27 cellular contexts compared by ENCODE assay signal in genomic region chr4:188086858-188087257, GRCh38. TPM values are rescaled to one million over a fixed set of nuclear protein-coding genes. Genes with fewer than 3 reads are reported as not detected.
DNase-seq lines count a peak whose midpoint lies in the region; ATAC-seq and TF ChIP-seq lines count a peak whose summit lies in the region.
"Had no signal": no experiment of that assay in that cellular context is flagged by ENCODE, and none has a peak within 500 bp of the region (broad histone marks: within the 10 kb centered on the region; RNA-seq: fewer than 3 reads in every experiment).

No MANE protein-coding gene starts in this region.

- DNase-seq in WTC11 (ENCODE audit: low spot score), result no peak
- no peak for DNase-seq in stimulated activated naive CD4-positive, alpha-beta T cell treated with Interleukin-2 at 50 U/mL for 16 hours (lab: John Stamatoyannopoulos, UW)
- DNase-seq: 8988T; ACHN; AML-193; BE2C; C1 segment of cervical spinal cord; Caco-2; Calu3; CD4-positive, alpha-beta memory T cell; CD4-positive, alpha-beta T cell; CD4-positive, CD25-positive, alpha-beta regulatory T cell; CD8-positive, alpha-beta memory T cell; CD8-positive, alpha-beta T cell; COR-L47; DMS 273 treated with DMSO at 0.1 percent for 48 hours; DMS153; DMS53; DMS79; DMS79 treated with DMSO at 0.1 percent for 48 hours; DND-41; EL had no signal

- H3K36me3 Mint-ChIP-seq in WTC11, result peaks cover 54% of the 10 kb centered on the region
- H3K36me3 Mint-ChIP-seq: CD14-positive monocyte; CD4-positive, alpha-beta memory T cell; CD4-positive, CD25-positive, alpha-beta regulatory T cell; CD8-positive, alpha-beta memory T cell; CD8-positive, alpha-beta T cell had no signal

- no peak for ATAC-seq in WTC11
- ATAC-seq: A549; CD8-positive, alpha-beta T cell had no signal

- H3K4me3 Mint-ChIP-seq in WTC11, result no peak overlapping the region
- H3K4me3 Mint-ChIP-seq: B cell; CD14-positive monocyte; CD4-positive, alpha-beta memory T cell; CD4-positive, alpha-beta T cell; CD4-positive, CD25-positive, alpha-beta regulatory T cell; CD8-positive, alpha-beta memory T cell; CD8-positive, alpha-beta T cell had no signal

- CTCF ChIA-PET in WTC11 (lab: Charles Lee), result interaction anchor here (0.6 to 0.7 kb wide), 2 partner anchors 20 to 1101 kb away, joined by 3 to 4 read pairs; no protein-coding TSS in a partner anchor

- no peaks in the 10 kb centered on the region for H3K27me3 Mint-ChIP-seq in WTC11 (ENCODE audit: low read depth)
- H3K27me3 Mint-ChIP-seq: B cell; CD4-positive, alpha-beta memory T cell; CD4-positive, alpha-beta T cell; CD4-positive, CD25-positive, alpha-beta regulatory T cell; CD8-positive, alpha-beta memory T cell had no signal

- no peak overlapping the region for H3K27ac Mint-ChIP-seq in WTC11
- H3K27ac Mint-ChIP-seq: B cell; CD14-positive monocyte; CD4-positive, alpha-beta memory T cell; CD4-positive, alpha-beta T cell; CD8-positive, alpha-beta memory T cell; CD8-positive, alpha-beta T cell had no signal

- TF ChIP-seq CTCF in WTC11 (IDR thresholded peaks at IDR 0.05), result no peak

- POLR2A ChIA-PET in WTC11 (lab: Charles Lee), result no interaction called here

- peaks cover 14% of the 10 kb centered on the region for H3K9me3 Mint-ChIP-seq in WTC11

- H3K4me1 Mint-ChIP-seq in WTC11, result peaks cover 11% of the 10 kb centered on the region
- H3K4me1 Mint-ChIP-seq: B cell; CD14-positive monocyte; CD4-positive, alpha-beta memory T cell; CD4-positive, CD25-positive, alpha-beta regulatory T cell; CD8-positive, alpha-beta memory T cell had no signal

TF ChIP-seq in WTC11, 78 proteins besides CTCF, POLR2A, EP300 and RAD21:
- TF ChIP-seq RORB (CRISPR knock-in tag; IDR thresholded peaks at IDR 0.05) (no peak), SOX15 (CRISPR knock-in tag; IDR thresholded peaks at IDR 0.05) (no peak), HMGXB4 (CRISPR knock-in tag; IDR thresholded peaks at IDR 0.05) (no peak), NR2C2 (CRISPR knock-in tag; IDR thresholded peaks at IDR 0.05) (no peak), SP1 (CRISPR knock-in tag; conservative IDR thresholded peaks at IDR 0.05) (no peak), ZNF121 (CRISPR knock-in tag; IDR thresholded peaks at IDR 0.05) (peak; percentile 90), IRF2 (CRISPR knock-in tag; IDR thresholded peaks at IDR 0.05; ENCODE audit: borderline replicate concordance, low read depth) (no peak)

RNA-seq across cellular contexts. Expression of gene TRIML2, which starts 22.5 kb away (rescaled TPM):
- total RNA-seq in WTC11 (2021), result 88.9 to 115 TPM (median 94.4 TPM) in 3 replicates
- total RNA-seq: B cell; Calu3; CD4-positive, alpha-beta memory T cell; CD4-positive, alpha-beta T cell; CD4-positive, CD25-positive, alpha-beta regulatory T cell; CD8-positive, alpha-beta memory T cell; CD8-positive, alpha-beta T cell had no signal

RNA-seq across cellular contexts. Expression of gene TRIML1, which starts 52.4 kb away (rescaled TPM):
- not detected in 3 replicates for total RNA-seq in WTC11 (2021)
- total RNA-seq: A673; B cell; Caco-2; Calu3; CD4-positive, alpha-beta memory T cell; CD4-positive, alpha-beta T cell; CD4-positive, CD25-positive, alpha-beta regulatory T cell; CD8-positive, alpha-beta memory T cell; CD8-positive, alpha-beta T cell; Daoy had no signal
